In the genomic region with DNA sequence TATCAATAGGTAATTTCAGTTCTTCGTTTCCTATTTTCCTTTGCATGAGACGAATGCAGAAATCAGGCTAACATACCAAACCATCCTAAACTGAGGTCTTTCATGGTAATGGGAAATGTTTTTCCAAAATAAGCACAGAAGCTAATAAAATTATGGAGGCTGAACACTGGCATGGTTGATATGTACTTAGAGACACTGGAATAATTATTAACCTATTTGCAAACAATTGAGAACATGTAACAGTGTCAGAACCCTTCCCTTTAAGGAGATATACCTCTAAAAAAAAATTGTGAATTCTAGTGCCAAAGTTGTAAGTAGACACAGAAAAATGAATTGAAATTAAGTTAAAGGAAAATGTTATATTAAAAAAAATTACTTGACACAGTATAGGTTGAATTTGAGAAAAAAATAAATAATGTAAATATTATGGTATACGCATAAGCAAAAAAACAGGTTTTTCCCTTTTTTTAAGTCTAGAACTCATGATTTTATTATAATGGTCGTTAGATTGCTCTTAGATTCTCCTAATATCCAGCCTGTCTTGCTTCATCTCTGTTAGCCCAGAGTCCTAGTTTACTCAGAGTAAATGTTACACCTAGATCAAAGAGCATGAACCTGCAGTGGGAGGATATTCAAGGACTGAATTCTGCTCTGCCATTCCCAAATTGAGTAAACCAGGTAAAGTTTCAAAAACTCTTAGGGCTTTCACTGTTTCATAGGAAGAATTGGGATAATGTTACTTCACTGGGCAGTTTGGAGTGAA, we compare ENCODE assay signal across 1 cellular context.
TF ChIP-seq lines count a peak whose summit lies in the region.

No MANE protein-coding gene starts in this region.

TF ChIP-seq in HepG2, 621 proteins besides CTCF, POLR2A, EP300 and RAD21 (continued from another document and continues in another):
- TF ChIP-seq, protein P1, sequence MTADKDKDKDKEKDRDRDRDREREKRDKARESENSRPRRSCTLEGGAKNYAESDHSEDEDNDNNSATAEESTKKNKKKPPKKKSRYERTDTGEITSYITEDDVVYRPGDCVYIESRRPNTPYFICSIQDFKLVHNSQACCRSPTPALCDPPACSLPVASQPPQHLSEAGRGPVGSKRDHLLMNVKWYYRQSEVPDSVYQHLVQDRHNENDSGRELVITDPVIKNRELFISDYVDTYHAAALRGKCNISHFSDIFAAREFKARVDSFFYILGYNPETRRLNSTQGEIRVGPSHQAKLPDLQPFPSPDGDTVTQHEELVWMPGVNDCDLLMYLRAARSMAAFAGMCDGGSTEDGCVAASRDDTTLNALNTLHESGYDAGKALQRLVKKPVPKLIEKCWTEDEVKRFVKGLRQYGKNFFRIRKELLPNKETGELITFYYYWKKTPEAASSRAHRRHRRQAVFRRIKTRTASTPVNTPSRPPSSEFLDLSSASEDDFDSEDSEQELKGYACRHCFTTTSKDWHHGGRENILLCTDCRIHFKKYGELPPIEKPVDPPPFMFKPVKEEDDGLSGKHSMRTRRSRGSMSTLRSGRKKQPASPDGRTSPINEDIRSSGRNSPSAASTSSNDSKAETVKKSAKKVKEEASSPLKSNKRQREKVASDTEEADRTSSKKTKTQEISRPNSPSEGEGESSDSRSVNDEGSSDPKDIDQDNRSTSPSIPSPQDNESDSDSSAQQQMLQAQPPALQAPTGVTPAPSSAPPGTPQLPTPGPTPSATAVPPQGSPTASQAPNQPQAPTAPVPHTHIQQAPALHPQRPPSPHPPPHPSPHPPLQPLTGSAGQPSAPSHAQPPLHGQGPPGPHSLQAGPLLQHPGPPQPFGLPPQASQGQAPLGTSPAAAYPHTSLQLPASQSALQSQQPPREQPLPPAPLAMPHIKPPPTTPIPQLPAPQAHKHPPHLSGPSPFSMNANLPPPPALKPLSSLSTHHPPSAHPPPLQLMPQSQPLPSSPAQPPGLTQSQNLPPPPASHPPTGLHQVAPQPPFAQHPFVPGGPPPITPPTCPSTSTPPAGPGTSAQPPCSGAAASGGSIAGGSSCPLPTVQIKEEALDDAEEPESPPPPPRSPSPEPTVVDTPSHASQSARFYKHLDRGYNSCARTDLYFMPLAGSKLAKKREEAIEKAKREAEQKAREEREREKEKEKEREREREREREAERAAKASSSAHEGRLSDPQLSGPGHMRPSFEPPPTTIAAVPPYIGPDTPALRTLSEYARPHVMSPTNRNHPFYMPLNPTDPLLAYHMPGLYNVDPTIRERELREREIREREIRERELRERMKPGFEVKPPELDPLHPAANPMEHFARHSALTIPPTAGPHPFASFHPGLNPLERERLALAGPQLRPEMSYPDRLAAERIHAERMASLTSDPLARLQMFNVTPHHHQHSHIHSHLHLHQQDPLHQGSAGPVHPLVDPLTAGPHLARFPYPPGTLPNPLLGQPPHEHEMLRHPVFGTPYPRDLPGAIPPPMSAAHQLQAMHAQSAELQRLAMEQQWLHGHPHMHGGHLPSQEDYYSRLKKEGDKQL (CRISPR knock-in tag; IDR thresholded peaks at IDR 0.05; ENCODE audit: low read depth): peak; percentile 85
- TF ChIP-seq, protein P2, sequence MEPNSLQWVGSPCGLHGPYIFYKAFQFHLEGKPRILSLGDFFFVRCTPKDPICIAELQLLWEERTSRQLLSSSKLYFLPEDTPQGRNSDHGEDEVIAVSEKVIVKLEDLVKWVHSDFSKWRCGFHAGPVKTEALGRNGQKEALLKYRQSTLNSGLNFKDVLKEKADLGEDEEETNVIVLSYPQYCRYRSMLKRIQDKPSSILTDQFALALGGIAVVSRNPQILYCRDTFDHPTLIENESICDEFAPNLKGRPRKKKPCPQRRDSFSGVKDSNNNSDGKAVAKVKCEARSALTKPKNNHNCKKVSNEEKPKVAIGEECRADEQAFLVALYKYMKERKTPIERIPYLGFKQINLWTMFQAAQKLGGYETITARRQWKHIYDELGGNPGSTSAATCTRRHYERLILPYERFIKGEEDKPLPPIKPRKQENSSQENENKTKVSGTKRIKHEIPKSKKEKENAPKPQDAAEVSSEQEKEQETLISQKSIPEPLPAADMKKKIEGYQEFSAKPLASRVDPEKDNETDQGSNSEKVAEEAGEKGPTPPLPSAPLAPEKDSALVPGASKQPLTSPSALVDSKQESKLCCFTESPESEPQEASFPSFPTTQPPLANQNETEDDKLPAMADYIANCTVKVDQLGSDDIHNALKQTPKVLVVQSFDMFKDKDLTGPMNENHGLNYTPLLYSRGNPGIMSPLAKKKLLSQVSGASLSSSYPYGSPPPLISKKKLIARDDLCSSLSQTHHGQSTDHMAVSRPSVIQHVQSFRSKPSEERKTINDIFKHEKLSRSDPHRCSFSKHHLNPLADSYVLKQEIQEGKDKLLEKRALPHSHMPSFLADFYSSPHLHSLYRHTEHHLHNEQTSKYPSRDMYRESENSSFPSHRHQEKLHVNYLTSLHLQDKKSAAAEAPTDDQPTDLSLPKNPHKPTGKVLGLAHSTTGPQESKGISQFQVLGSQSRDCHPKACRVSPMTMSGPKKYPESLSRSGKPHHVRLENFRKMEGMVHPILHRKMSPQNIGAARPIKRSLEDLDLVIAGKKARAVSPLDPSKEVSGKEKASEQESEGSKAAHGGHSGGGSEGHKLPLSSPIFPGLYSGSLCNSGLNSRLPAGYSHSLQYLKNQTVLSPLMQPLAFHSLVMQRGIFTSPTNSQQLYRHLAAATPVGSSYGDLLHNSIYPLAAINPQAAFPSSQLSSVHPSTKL (CRISPR knock-in tag; IDR thresholded peaks at IDR 0.05): peak; percentile 100
- peak; percentile 87; the same call in 1 of the 2 replicates for TF ChIP-seq ZFP36L1 (CRISPR knock-in tag; IDR thresholded peaks at IDR 0.05)
- no peak; the same call in 1 of the 2 replicates for TF ChIP-seq ZSCAN12 (CRISPR knock-in tag; IDR thresholded peaks at IDR 0.05)
- TF ChIP-seq, protein P3, sequence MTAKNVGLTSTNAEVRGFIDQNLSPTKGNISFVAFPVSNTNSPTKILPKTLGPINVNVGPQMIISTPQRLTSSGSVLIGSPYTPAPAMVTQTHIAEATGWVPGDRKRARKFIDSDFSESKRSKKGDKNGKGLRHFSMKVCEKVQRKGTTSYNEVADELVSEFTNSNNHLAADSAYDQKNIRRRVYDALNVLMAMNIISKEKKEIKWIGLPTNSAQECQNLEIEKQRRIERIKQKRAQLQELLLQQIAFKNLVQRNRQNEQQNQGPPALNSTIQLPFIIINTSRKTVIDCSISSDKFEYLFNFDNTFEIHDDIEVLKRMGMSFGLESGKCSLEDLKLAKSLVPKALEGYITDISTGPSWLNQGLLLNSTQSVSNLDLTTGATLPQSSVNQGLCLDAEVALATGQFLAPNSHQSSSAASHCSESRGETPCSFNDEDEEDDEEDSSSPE (CRISPR knock-in tag; IDR thresholded peaks at IDR 0.05): peak; percentile 62
- TF ChIP-seq XBP1 (CRISPR knock-in tag; IDR thresholded peaks at IDR 0.05): no peak
- TF ChIP-seq, protein P4, sequence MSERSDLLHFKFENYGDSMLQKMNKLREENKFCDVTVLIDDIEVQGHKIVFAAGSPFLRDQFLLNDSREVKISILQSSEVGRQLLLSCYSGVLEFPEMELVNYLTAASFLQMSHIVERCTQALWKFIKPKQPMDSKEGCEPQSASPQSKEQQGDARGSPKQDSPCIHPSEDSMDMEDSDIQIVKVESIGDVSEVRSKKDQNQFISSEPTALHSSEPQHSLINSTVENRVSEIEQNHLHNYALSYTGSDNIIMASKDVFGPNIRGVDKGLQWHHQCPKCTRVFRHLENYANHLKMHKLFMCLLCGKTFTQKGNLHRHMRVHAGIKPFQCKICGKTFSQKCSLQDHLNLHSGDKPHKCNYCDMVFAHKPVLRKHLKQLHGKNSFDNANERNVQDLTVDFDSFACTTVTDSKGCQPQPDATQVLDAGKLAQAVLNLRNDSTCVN (CRISPR knock-in tag; IDR thresholded peaks at IDR 0.05; ENCODE audit: borderline replicate concordance): no peak
- no peak for TF ChIP-seq GPN1 (CRISPR knock-in tag; IDR thresholded peaks at IDR 0.05; ENCODE audit: borderline replicate concordance)
- no peak for TF ChIP-seq CCAR2 (optimal IDR thresholded peaks at IDR 0.05; ENCODE audit: low read depth, low read length)
- TF ChIP-seq, protein P5, sequence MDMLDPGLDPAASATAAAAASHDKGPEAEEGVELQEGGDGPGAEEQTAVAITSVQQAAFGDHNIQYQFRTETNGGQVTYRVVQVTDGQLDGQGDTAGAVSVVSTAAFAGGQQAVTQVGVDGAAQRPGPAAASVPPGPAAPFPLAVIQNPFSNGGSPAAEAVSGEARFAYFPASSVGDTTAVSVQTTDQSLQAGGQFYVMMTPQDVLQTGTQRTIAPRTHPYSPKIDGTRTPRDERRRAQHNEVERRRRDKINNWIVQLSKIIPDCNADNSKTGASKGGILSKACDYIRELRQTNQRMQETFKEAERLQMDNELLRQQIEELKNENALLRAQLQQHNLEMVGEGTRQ (IDR thresholded peaks at IDR 0.05; ENCODE audit: low read depth, low read length): no peak
- TF ChIP-seq, protein P5 (CRISPR knock-in tag; IDR thresholded peaks at IDR 0.05; ENCODE audit: borderline replicate concordance): no peak
- TF ChIP-seq SIX1 (CRISPR knock-in tag; IDR thresholded peaks at IDR 0.05; ENCODE audit: borderline replicate concordance): peak; percentile 93
- TF ChIP-seq POLR2G (IDR thresholded peaks at IDR 0.05; ENCODE audit: low read depth, low read length): no peak
- TF ChIP-seq EHMT2 (IDR thresholded peaks at IDR 0.05; ENCODE audit: borderline replicate concordance, low read depth, low read length): no peak
- no peak for TF ChIP-seq BORCS8-MEF2B (CRISPR knock-in tag; IDR thresholded peaks at IDR 0.05)
- TF ChIP-seq ETV5 (CRISPR knock-in tag; IDR thresholded peaks at IDR 0.05; ENCODE audit: borderline replicate concordance): peak; percentile 48; the same call in 1 of the 2 replicates
- TF ChIP-seq DPF2 (CRISPR knock-in tag; IDR thresholded peaks at IDR 0.05; ENCODE audit: borderline replicate concordance, low read depth): peak; percentile 99
- TF ChIP-seq, protein P6, sequence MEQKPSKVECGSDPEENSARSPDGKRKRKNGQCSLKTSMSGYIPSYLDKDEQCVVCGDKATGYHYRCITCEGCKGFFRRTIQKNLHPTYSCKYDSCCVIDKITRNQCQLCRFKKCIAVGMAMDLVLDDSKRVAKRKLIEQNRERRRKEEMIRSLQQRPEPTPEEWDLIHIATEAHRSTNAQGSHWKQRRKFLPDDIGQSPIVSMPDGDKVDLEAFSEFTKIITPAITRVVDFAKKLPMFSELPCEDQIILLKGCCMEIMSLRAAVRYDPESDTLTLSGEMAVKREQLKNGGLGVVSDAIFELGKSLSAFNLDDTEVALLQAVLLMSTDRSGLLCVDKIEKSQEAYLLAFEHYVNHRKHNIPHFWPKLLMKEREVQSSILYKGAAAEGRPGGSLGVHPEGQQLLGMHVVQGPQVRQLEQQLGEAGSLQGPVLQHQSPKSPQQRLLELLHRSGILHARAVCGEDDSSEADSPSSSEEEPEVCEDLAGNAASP (CRISPR knock-in tag; IDR thresholded peaks at IDR 0.05; ENCODE audit: borderline replicate concordance): peak; percentile 93
- no peak for TF ChIP-seq ZNF766 (CRISPR knock-in tag; IDR thresholded peaks at IDR 0.05; ENCODE audit: borderline replicate concordance)
- TF ChIP-seq, protein P7, sequence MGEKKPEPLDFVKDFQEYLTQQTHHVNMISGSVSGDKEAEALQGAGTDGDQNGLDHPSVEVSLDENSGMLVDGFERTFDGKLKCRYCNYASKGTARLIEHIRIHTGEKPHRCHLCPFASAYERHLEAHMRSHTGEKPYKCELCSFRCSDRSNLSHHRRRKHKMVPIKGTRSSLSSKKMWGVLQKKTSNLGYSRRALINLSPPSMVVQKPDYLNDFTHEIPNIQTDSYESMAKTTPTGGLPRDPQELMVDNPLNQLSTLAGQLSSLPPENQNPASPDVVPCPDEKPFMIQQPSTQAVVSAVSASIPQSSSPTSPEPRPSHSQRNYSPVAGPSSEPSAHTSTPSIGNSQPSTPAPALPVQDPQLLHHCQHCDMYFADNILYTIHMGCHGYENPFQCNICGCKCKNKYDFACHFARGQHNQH (CRISPR knock-in tag; IDR thresholded peaks at IDR 0.05): peak; percentile 76; the same call in 1 of the 2 replicates
- TF ChIP-seq, protein P8, sequence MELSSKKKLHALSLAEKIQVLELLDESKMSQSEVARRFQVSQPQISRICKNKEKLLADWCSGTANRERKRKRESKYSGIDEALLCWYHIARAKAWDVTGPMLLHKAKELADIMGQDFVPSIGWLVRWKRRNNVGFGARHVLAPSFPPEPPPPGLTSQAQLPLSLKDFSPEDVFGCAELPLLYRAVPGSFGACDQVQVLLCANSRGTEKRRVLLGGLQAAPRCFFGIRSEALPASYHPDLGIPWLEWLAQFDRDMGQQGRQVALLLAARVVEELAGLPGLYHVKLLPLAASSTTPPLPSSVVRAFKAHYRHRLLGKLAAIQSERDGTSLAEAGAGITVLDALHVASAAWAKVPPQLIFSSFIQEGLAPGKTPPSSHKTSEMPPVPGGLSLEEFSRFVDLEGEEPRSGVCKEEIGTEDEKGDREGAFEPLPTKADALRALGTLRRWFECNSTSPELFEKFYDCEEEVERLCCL (CRISPR knock-in tag; IDR thresholded peaks at IDR 0.05; ENCODE audit: borderline replicate concordance): no peak
- no peak for TF ChIP-seq ZFP62 (CRISPR knock-in tag; IDR thresholded peaks at IDR 0.05)
- TF ChIP-seq MAFG (CRISPR knock-in tag; IDR thresholded peaks at IDR 0.05): no peak
- TF ChIP-seq, protein P9, sequence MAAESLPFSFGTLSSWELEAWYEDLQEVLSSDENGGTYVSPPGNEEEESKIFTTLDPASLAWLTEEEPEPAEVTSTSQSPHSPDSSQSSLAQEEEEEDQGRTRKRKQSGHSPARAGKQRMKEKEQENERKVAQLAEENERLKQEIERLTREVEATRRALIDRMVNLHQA (CRISPR knock-in tag; IDR thresholded peaks at IDR 0.05): no peak
- TF ChIP-seq, protein P10, sequence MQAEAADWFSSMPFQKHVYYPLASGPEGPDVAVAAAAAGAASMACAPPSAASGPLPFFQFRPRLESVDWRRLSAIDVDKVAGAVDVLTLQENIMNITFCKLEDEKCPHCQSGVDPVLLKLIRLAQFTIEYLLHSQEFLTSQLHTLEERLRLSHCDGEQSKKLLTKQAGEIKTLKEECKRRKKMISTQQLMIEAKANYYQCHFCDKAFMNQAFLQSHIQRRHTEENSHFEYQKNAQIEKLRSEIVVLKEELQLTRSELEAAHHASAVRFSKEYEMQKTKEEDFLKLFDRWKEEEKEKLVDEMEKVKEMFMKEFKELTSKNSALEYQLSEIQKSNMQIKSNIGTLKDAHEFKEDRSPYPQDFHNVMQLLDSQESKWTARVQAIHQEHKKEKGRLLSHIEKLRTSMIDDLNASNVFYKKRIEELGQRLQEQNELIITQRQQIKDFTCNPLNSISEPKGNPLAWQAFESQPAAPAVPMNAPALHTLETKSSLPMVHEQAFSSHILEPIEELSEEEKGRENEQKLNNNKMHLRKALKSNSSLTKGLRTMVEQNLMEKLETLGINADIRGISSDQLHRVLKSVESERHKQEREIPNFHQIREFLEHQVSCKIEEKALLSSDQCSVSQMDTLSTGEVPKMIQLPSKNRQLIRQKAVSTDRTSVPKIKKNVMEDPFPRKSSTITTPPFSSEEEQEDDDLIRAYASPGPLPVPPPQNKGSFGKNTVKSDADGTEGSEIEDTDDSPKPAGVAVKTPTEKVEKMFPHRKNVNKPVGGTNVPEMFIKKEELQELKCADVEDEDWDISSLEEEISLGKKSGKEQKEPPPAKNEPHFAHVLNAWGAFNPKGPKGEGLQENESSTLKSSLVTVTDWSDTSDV (CRISPR knock-in tag; IDR thresholded peaks at IDR 0.05): no peak
- no peak for TF ChIP-seq ZNF260 (CRISPR knock-in tag; IDR thresholded peaks at IDR 0.05; ENCODE audit: borderline replicate concordance, low read depth)
